ENCODE assay signal across 15 cellular contexts in genomic region chr6:81934936-81935335, GRCh38.
DNase-seq lines count a peak whose midpoint lies in the region; ATAC-seq and TF ChIP-seq lines count a peak whose summit lies in the region.
"Had no signal": no experiment of that assay in that cellular context is flagged by ENCODE, and none has a peak within 500 bp of the region (broad histone marks: within the 10 kb centered on the region; RNA-seq: fewer than 3 reads in every experiment).

No MANE protein-coding gene starts in this region.

- TF ChIP-seq CTCF in IMR-90 (conservative IDR thresholded peaks at IDR 0.05; ENCODE audit: low read depth, low read length) (no peak), fibroblast of lung (conservative IDR thresholded peaks at IDR 0.05 in 1 of 2, IDR thresholded peaks at IDR 0.05 in 1 of 2; ENCODE audit: low read depth in 1 of 2, low read length in 2 of 2) (no peak)

- H2AFZ ChIP-seq in IMR-90 (replicated peaks; ENCODE audit: low read length, poor library complexity) (no peak overlapping the region), fibroblast of lung (ENCODE audit: low read length) (no peak overlapping the region)

- no peak overlapping the region for H3K56ac ChIP-seq in IMR-90 (ENCODE audit: extremely low read depth, insufficient read depth, low read length)

- no peak overlapping the region for H2BK15ac ChIP-seq in IMR-90 (ENCODE audit: low read depth, low read length)

- H3K23ac ChIP-seq in IMR-90 (ENCODE audit: low read depth, low read length): no peak overlapping the region

- in situ Hi-C loops in IMR-90 (cut with MboI; ENCODE audit: low sequenced_read_pairs): no loop called here

- no TSS peak for BruUV-seq in IMR-90 (replicated peaks; lab: Mats Ljungman, UMichigan)

- H4K20me1 ChIP-seq in IMR-90 (ENCODE audit: insufficient read depth, low read length) (no peaks in the 10 kb centered on the region), fibroblast of lung (ENCODE audit: control insufficient read depth, extremely low read depth, insufficient read depth, low read length) (no peaks in the 10 kb centered on the region)
- H4K20me1 ChIP-seq: BLaER1 had no signal

- H3K4me3 ChIP-seq in IMR-90 (ENCODE audit: insufficient read depth, low read depth, low read length) (no peak overlapping the region), fibroblast of lung (replicated peaks in 1 of 4; ENCODE audit: control extremely low read depth in 1 of 4, insufficient read depth in 1 of 4, low read depth in 3 of 4, low read length in 4 of 4) (no peak overlapping the region)
- H3K4me3 ChIP-seq: BLaER1 had no signal

- no peak overlapping the region for H4K8ac ChIP-seq in IMR-90 (ENCODE audit: low read depth in 2 of 2, low read length in 2 of 2)

- POLR2A ChIA-PET in IMR-90 (lab: Charles Lee; ENCODE audit: unreplicated experiment): no interaction called here

- DNase-seq in IMR-90 (peak; percentile 13), cerebellar cortex (ENCODE audit: low spot score) (peak; percentile 67), fibroblast of lung (ENCODE audit: low read depth in 2 of 2) (peak; percentile 16 to 61), myocyte (ENCODE audit: low read depth) (peak; percentile 24), HK-2 (ENCODE audit: unreplicated experiment) (no peak), NCI-H2171 (lab: John Stamatoyannopoulos, UW) (no peak)
- no peak for DNase-seq in activated CD4-positive, alpha-beta T cell treated with anti-CD3 and anti-CD28 coated beads for 48 hours
- DNase-seq: 8988T; AML-193; Caco-2; CD8-positive, alpha-beta memory T cell; DMS53; HCEC 1CT; HFFc6 had no signal

- H3K27me3 ChIP-seq in IMR-90 (ENCODE audit: control insufficient read depth, insufficient read depth, low read length) (no peaks in the 10 kb centered on the region), fibroblast of lung (ENCODE audit: control insufficient read depth, insufficient read depth, low read length) (no peaks in the 10 kb centered on the region)
- H3K27me3 ChIP-seq: BLaER1 had no signal

- no peaks in the 10 kb centered on the region for H3K79me2 ChIP-seq in fibroblast of lung (ENCODE audit: control insufficient read depth, insufficient read depth, low read length)

- no peak overlapping the region for H3K18ac ChIP-seq in IMR-90 (ENCODE audit: low read depth, low read length)

- H3K36me3 ChIP-seq in IMR-90 (ENCODE audit: control insufficient read depth, insufficient read depth, low read length) (no peaks in the 10 kb centered on the region), fibroblast of lung (ENCODE audit: control insufficient read depth, insufficient read depth, low read length) (no peaks in the 10 kb centered on the region)
- H3K36me3 ChIP-seq: BLaER1 had no signal

- no peaks in the 10 kb centered on the region for H3K79me1 ChIP-seq in IMR-90 (ENCODE audit: low read depth in 1 of 2, low read length in 2 of 2)

- CTCF ChIA-PET in IMR-90 (lab: Yijun Ruan, JAX): interaction anchor here (0.6 kb wide), 1 partner anchor 1829 kb away, joined by 3 read pairs; no protein-coding TSS in a partner anchor

- dilution Hi-C loops in IMR-90 (cut with HindIII; ENCODE audit: low sequenced_read_pairs, unreplicated experiment): no loop called here

- H3K9me1 ChIP-seq in IMR-90 (ENCODE audit: insufficient read depth, low read length): peaks cover 9% of the 10 kb centered on the region

- H2BK5ac ChIP-seq in IMR-90 (ENCODE audit: low read depth, low read length, poor library complexity, severe bottlenecking): no peak overlapping the region

- no peak overlapping the region for H3K4me2 ChIP-seq in IMR-90 (ENCODE audit: low read depth, low read length)
- H3K4me2 ChIP-seq in fibroblast of lung (ENCODE audit: extremely low read depth, insufficient read depth, low read length): no peak overlapping the region
- H3K4me2 ChIP-seq: BLaER1 had no signal

- no peak overlapping the region for H3K27ac ChIP-seq in IMR-90 (ENCODE audit: insufficient read depth, low read length)
- no peak overlapping the region for H3K27ac ChIP-seq in fibroblast of lung (ENCODE audit: insufficient read depth, low read length)
- H3K27ac ChIP-seq: BLaER1 had no signal

- no peak overlapping the region for H4K5ac ChIP-seq in IMR-90 (ENCODE audit: low read depth, low read length)

- no peak overlapping the region for H2BK120ac ChIP-seq in IMR-90 (ENCODE audit: low read depth, low read length)

- no peak overlapping the region for H2AK5ac ChIP-seq in IMR-90 (ENCODE audit: low read depth, low read length)

- intact Hi-C loops in IMR-90 (cut with micrococcal nuclease): loop anchor here (5.0 kb wide), 1 partner anchor 183 kb away; the partner anchor contains the start of gene TENT5A

- H2BK20ac ChIP-seq in IMR-90 (ENCODE audit: low read depth, low read length): no peak overlapping the region

- no peak for ATAC-seq in IMR-90 (ENCODE audit: low read depth)

- H3K4ac ChIP-seq in IMR-90 (ENCODE audit: low read depth, low read length): peak overlapping the region; percentile 25; the same call in 1 of the 2 replicates

- H3K9me3 ChIP-seq in IMR-90 (ENCODE audit: control insufficient read depth, insufficient read depth, low read length) (no peaks in the 10 kb centered on the region), fibroblast of lung (ENCODE audit: control insufficient read depth, insufficient read depth, low read depth, low read length) (no peaks in the 10 kb centered on the region)
- H3K9me3 ChIP-seq: BLaER1, Caco-2 had no signal

- no peak for TF ChIP-seq POLR2A in IMR-90 (IDR thresholded peaks at IDR 0.05; ENCODE audit: low read depth, low read length)

- H3K9ac ChIP-seq in IMR-90 (ENCODE audit: low read depth, low read length) (no peak overlapping the region), fibroblast of lung (ENCODE audit: insufficient read depth, low read length) (no peak overlapping the region)
- H3K9ac ChIP-seq: BLaER1 had no signal

- H3K4me1 ChIP-seq in IMR-90 (ENCODE audit: control insufficient read depth, insufficient read depth, low read length) (peaks cover 14% of the 10 kb centered on the region), fibroblast of lung (ENCODE audit: control insufficient read depth, extremely low read depth, insufficient read depth, low read length) (peaks cover 11% of the 10 kb centered on the region)
- H3K4me1 ChIP-seq: BLaER1 had no signal

- no peak for TF ChIP-seq RAD21 in IMR-90 (IDR thresholded peaks at IDR 0.05; ENCODE audit: low read length)

- H2AK9ac ChIP-seq in IMR-90 (replicated peaks; ENCODE audit: low read depth, low read length, poor library complexity): no peak overlapping the region

- H4K91ac ChIP-seq in IMR-90 (ENCODE audit: insufficient read depth, low read depth, low read length): no peak overlapping the region

- no CpG with 5 or more reads among the region's 1 CpG for WGBS in IMR-90 (ENCODE audit: extremely low coverage in 2 of 2, insufficient read length in 1 of 2), 2 experiments

- no peak overlapping the region for H3K14ac ChIP-seq in IMR-90 (replicated peaks; ENCODE audit: low read depth, low read length)

TF ChIP-seq in IMR-90, 13 proteins besides CTCF, POLR2A, EP300 and RAD21:
- TF ChIP-seq RCOR1 (IDR thresholded peaks at IDR 0.05; ENCODE audit: insufficient replicate concordance, low read length) (no peak), RFX5 (IDR thresholded peaks at IDR 0.05; ENCODE audit: low read depth, low read length) (no peak), USF2 (IDR thresholded peaks at IDR 0.05; ENCODE audit: low read depth, low read length) (no peak), MAZ (IDR thresholded peaks at IDR 0.05; ENCODE audit: borderline replicate concordance, low read depth, low read length) (no peak), SMC3 (IDR thresholded peaks at IDR 0.05; ENCODE audit: low read depth, low read length) (no peak), FOS (IDR thresholded peaks at IDR 0.05; ENCODE audit: low read depth, low read length) (no peak), CEBPB (IDR thresholded peaks at IDR 0.05; ENCODE audit: low read depth, low read length) (no peak), NFE2L2 (IDR thresholded peaks at IDR 0.05; ENCODE audit: low read depth, low read length) (no peak), BHLHE40 (IDR thresholded peaks at IDR 0.05; ENCODE audit: low read depth, low read length) (no peak), CHD1 (IDR thresholded peaks at IDR 0.05; ENCODE audit: low read depth, low read length) (no peak), MAFK (IDR thresholded peaks at IDR 0.05; ENCODE audit: low read depth, low read length) (no peak)
- TF ChIP-seq, protein P1, sequence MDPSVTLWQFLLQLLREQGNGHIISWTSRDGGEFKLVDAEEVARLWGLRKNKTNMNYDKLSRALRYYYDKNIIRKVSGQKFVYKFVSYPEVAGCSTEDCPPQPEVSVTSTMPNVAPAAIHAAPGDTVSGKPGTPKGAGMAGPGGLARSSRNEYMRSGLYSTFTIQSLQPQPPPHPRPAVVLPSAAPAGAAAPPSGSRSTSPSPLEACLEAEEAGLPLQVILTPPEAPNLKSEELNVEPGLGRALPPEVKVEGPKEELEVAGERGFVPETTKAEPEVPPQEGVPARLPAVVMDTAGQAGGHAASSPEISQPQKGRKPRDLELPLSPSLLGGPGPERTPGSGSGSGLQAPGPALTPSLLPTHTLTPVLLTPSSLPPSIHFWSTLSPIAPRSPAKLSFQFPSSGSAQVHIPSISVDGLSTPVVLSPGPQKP (IDR thresholded peaks at IDR 0.05; ENCODE audit: borderline replicate concordance, low read depth, low read length): no peak
TF ChIP-seq in IMR-90: peak in this region for 0.

Comparison
In these comparisons a context has a peak if more than half of its experiments do, and no peak if none do; other contexts are left out.
1. DNase-seq: peak in IMR-90 (single experiment), cerebellar cortex (single experiment), fibroblast of lung (2 of 2) and myocyte (single experiment); none in activated CD4-positive, alpha-beta T cell treated with anti-CD3 and anti-CD28 coated beads for 48 hours (single experiment), HK-2 (single experiment) and NCI-H2171 (single experiment).